ENCODE assay signal across 1 cellular context in the genomic region with DNA sequence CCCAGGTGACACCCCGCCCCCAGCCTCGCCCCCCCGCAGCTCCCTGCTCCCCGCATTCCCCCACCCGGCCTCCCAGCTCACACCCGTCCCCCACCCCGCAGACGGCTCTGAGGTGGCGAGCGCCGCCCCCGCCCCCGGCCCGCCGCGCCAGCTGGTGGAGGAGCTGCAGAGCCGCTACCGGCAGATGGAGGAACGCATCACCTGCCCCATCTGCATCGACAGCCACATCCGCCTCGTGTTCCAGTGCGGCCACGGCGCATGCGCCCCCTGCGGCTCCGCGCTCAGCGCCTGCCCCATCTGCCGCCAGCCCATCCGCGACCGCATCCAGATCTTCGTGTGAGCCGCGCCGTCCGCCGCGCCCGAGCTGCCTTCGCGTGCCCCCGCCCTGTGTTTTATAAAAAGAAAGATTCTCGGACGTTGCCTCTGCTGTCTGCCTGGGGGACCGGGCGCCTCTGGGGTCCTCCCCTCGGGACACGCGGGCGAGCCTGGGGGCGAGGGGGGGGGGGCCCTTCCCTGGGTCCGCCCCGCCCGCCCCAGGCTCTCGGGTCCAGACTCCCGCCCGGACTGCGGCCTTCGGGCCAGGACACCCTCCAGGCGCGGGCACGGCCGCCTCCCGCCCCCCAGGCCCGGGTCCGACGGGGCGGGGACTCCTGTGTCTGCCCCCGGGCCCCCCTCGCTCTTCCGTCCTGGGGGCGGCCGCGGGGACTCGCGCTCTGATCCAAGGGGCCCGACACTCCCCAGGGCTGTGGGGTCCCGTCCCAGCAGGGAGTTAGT.
A peak's percentile ranks its signal among the peaks of the same experiment; 100 is the strongest.
TF ChIP-seq lines count a peak whose summit lies in the region.

No MANE protein-coding gene starts in this region.

TF ChIP-seq in HepG2, 621 proteins besides CTCF, POLR2A, EP300 and RAD21:
- no peak for TF ChIP-seq ZNF296 (CRISPR knock-in tag; conservative IDR thresholded peaks at IDR 0.05)
- peak; percentile 3 for TF ChIP-seq AGO2 (optimal IDR thresholded peaks at IDR 0.05; ENCODE audit: low read depth, low read length)
- TF ChIP-seq, protein P1, sequence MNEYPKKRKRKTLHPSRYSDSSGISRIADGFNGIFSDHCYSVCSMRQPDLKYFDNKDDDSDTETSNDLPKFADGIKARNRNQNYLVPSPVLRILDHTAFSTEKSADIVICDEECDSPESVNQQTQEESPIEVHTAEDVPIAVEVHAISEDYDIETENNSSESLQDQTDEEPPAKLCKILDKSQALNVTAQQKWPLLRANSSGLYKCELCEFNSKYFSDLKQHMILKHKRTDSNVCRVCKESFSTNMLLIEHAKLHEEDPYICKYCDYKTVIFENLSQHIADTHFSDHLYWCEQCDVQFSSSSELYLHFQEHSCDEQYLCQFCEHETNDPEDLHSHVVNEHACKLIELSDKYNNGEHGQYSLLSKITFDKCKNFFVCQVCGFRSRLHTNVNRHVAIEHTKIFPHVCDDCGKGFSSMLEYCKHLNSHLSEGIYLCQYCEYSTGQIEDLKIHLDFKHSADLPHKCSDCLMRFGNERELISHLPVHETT (CRISPR knock-in tag; conservative IDR thresholded peaks at IDR 0.05): no peak
- no peak for TF ChIP-seq MAZ (IDR thresholded peaks at IDR 0.05; ENCODE audit: borderline replicate concordance, low read depth, low read length)
- TF ChIP-seq MAZ (CRISPR knock-in tag; IDR thresholded peaks at IDR 0.05; ENCODE audit: low read depth): no peak
- no peak for TF ChIP-seq U2AF1 (optimal IDR thresholded peaks at IDR 0.05; ENCODE audit: low read depth, low read length)
- no peak for TF ChIP-seq ZNF652 (CRISPR knock-in tag; IDR thresholded peaks at IDR 0.05; ENCODE audit: borderline replicate concordance, low read depth)
